8 cellular contexts compared by ENCODE assay signal in genomic region chr15:44286814-44287555, GRCh38. TPM values are rescaled to one million over a fixed set of nuclear protein-coding genes. Genes with fewer than 3 reads are reported as not detected.
DNase-seq lines count a peak whose midpoint lies in the region; FAIRE-seq and TF ChIP-seq lines count a peak whose summit lies in the region.

No MANE protein-coding gene starts in this region.

- 96% methylated on average over 13 of the region's 15 CpGs for WGBS in mesenchymal stem cell

- H4K8ac ChIP-seq in mesenchymal stem cell (ENCODE audit: low read length) = no peak overlapping the region

- H2AK5ac ChIP-seq in mesenchymal stem cell (ENCODE audit: low read length, severe bottlenecking) = peak overlapping the region; percentile 81

- peak; percentile 19 for DNase-seq in A673 (ENCODE audit: low spot score)
- peak; percentile 13 for DNase-seq in HCEC 1CT
- no peak for DNase-seq in astrocyte of the spinal cord (ENCODE audit: low read depth, low spot score)
- DNase-seq in mesenchymal stem cell = peak; percentile 26
- no peak for DNase-seq in NCI-H1436 treated with DMSO at 0.1 percent for 48 hours (lab: John Stamatoyannopoulos, UW)
- DNase-seq in dedifferentiated amniotic fluid mesenchymal stem cell (ENCODE audit: extremely low spot score) = no peak
- no peak for DNase-seq in GM12891 (ENCODE audit: insufficient read length, low spot score)
- DNase-seq in SIG-M5 treated with dmso at 0.1 percent for 504 hours (lab: John Stamatoyannopoulos, UW; ENCODE audit: unreplicated experiment) = no peak

- peak overlapping the region; percentile 90 for H3K27ac ChIP-seq in A673 (ENCODE audit: low read depth, low read length, poor library complexity, severe bottlenecking)
- H3K27ac ChIP-seq in mesenchymal stem cell (ENCODE audit: low read length, poor library complexity, severe bottlenecking) = peak overlapping the region; percentile 100

- H3K79me1 ChIP-seq in mesenchymal stem cell (replicated peaks; ENCODE audit: low read length, poor library complexity, severe bottlenecking) = peaks cover 3% of the 10 kb centered on the region

- H3K4me1 ChIP-seq in A673 (ENCODE audit: insufficient read depth, low read length, poor library complexity, severe bottlenecking) (peaks cover 11% of the 10 kb centered on the region), mesenchymal stem cell (ENCODE audit: control insufficient read depth, insufficient read depth, low read depth, low read length) (peaks cover 5% of the 10 kb centered on the region)

- TF ChIP-seq POLR2A in GM12891 (IDR thresholded peaks at IDR 0.05; ENCODE audit: low read depth, low read length) = no peak

- TF ChIP-seq CTCF in A673 (conservative IDR thresholded peaks at IDR 0.05; ENCODE audit: low read depth, low read length) (no peak), astrocyte of the spinal cord (IDR thresholded peaks at IDR 0.05; ENCODE audit: low read depth, low read length) (no peak)

- BruUV-seq in A673 (replicated peaks; lab: Mats Ljungman, UMichigan) = no TSS peak

- FAIRE-seq in GM12891 (lab: Jason Lieb, UNC) = no peak

- no peak overlapping the region for H3K23ac ChIP-seq in mesenchymal stem cell (ENCODE audit: low read length in 2 of 2)

- CTCF ChIA-PET in A673 (lab: Charles Lee) = interaction anchor here (2.0 kb wide), 1 partner anchor 215 kb away, joined by 6 read pairs; no protein-coding TSS in a partner anchor

- peak overlapping the region; percentile 66 for H3K4me2 ChIP-seq in mesenchymal stem cell (ENCODE audit: low read length, poor library complexity, severe bottlenecking)

- H3K4me3 ChIP-seq in A673 (ENCODE audit: low read depth, low read length, poor library complexity, severe bottlenecking) = peak overlapping the region; percentile 99
- peak overlapping the region; percentile 95 for H3K4me3 ChIP-seq in astrocyte of the spinal cord (ENCODE audit: low read depth, low read length)
- H3K4me3 ChIP-seq in mesenchymal stem cell (ENCODE audit: insufficient read depth in 1 of 2, low read depth in 1 of 2, low read length in 2 of 2) = peak overlapping the region in 1 of 2 experiments; percentile 95

- intact Hi-C loops in A673 (cut with micrococcal nuclease; ENCODE audit: unreplicated experiment) = loop anchor here (5.0 kb wide), 1 partner anchor 140 kb away; the partner anchor contains the start of gene CTDSPL2

- no peak overlapping the region for H2BK12ac ChIP-seq in mesenchymal stem cell (ENCODE audit: low read length in 2 of 2)

- H3K4ac ChIP-seq in mesenchymal stem cell (ENCODE audit: low read depth in 1 of 2, low read length in 2 of 2) = no peak overlapping the region

- in situ Hi-C loops in astrocyte of the spinal cord (cut with HindIII; ENCODE audit: low sequenced_read_pairs) = no loop called here

- no peaks in the 10 kb centered on the region for H3K27me3 ChIP-seq in A673 (replicated peaks; ENCODE audit: insufficient read depth, low read depth, low read length, poor library complexity)
- no peaks in the 10 kb centered on the region for H3K27me3 ChIP-seq in mesenchymal stem cell (ENCODE audit: control insufficient read depth in 1 of 2, insufficient read depth in 1 of 2, low read length in 2 of 2)

- no peaks in the 10 kb centered on the region for H3K36me3 ChIP-seq in A673 (ENCODE audit: insufficient read depth, low read length, poor library complexity, severe bottlenecking)
- no peaks in the 10 kb centered on the region for H3K36me3 ChIP-seq in mesenchymal stem cell (ENCODE audit: control insufficient read depth in 1 of 2, insufficient read depth in 2 of 2, low read depth in 1 of 2, low read length in 2 of 2)

- H3K14ac ChIP-seq in mesenchymal stem cell (ENCODE audit: low read length in 2 of 2) = no peak overlapping the region

- H2AFZ ChIP-seq in mesenchymal stem cell (ENCODE audit: low read depth, low read length) = no peak overlapping the region

- peak overlapping the region; percentile 100 for H3K9ac ChIP-seq in mesenchymal stem cell (ENCODE audit: low read length)

- H2BK15ac ChIP-seq in mesenchymal stem cell (ENCODE audit: low read depth, poor library complexity, severe bottlenecking) = no peak overlapping the region

- no peak overlapping the region for H2BK5ac ChIP-seq in mesenchymal stem cell (ENCODE audit: low read depth, low read length, poor library complexity, severe bottlenecking)

- no peak overlapping the region for H3K18ac ChIP-seq in mesenchymal stem cell (ENCODE audit: low read depth in 1 of 2, low read length in 2 of 2)

- no peak overlapping the region for H2BK120ac ChIP-seq in mesenchymal stem cell (ENCODE audit: low read depth, low read length)

- H3K9me3 ChIP-seq in A673 (ENCODE audit: low read depth, low read length, poor library complexity, severe bottlenecking) (no peaks in the 10 kb centered on the region), mesenchymal stem cell (ENCODE audit: control insufficient read depth, low read length) (no peaks in the 10 kb centered on the region)

- no peak overlapping the region for H4K91ac ChIP-seq in mesenchymal stem cell (ENCODE audit: low read length)

- POLR2A ChIA-PET in A673 (lab: Charles Lee; ENCODE audit: low non-redundant PET) = no interaction called here

TF ChIP-seq in GM12891, 5 proteins besides CTCF, POLR2A, EP300 and RAD21:
- no peak for TF ChIP-seq POU2F2 (IDR thresholded peaks at IDR 0.05; ENCODE audit: low read depth, low read length)
- TF ChIP-seq SPI1 (IDR thresholded peaks at IDR 0.05; ENCODE audit: low read depth, low read length) = no peak
- TF ChIP-seq POLR2AphosphoS5 (IDR thresholded peaks at IDR 0.05; ENCODE audit: low read depth, low read length) = no peak
- no peak for TF ChIP-seq PAX5 (IDR thresholded peaks at IDR 0.05; ENCODE audit: insufficient read depth, low read length, severe bottlenecking)
- TF ChIP-seq TAF1 (IDR thresholded peaks at IDR 0.05; ENCODE audit: low read depth, low read length) = no peak

RNA-seq across cellular contexts. Expression of gene GOLM2, which starts 1.5 kb away (rescaled TPM):
- total RNA-seq in A673 (2021) = 57.4 and 62.2 TPM in 2 replicates
- polyA plus RNA-seq in mesenchymal stem cell (2013, experiment 1 of 2) = 102 TPM
- 107 TPM for polyA plus RNA-seq in mesenchymal stem cell (2013, experiment 2 of 2)
- polyA plus RNA-seq in GM12891 (2012; ENCODE audit: low read depth, missing spikeins) = 10.4 TPM

Comparison
In these comparisons a context has a peak if more than half of its experiments do, and no peak if none do; other contexts are left out.
1. DNase-seq: peak in A673 (single experiment), HCEC 1CT (single experiment) and mesenchymal stem cell (single experiment); none in astrocyte of the spinal cord (single experiment), NCI-H1436 treated with DMSO at 0.1 percent for 48 hours (single experiment), dedifferentiated amniotic fluid mesenchymal stem cell (single experiment), GM12891 (single experiment) and SIG-M5 treated with dmso at 0.1 percent for 504 hours (single experiment).